8 cellular contexts compared by ENCODE assay signal in the genomic region with DNA sequence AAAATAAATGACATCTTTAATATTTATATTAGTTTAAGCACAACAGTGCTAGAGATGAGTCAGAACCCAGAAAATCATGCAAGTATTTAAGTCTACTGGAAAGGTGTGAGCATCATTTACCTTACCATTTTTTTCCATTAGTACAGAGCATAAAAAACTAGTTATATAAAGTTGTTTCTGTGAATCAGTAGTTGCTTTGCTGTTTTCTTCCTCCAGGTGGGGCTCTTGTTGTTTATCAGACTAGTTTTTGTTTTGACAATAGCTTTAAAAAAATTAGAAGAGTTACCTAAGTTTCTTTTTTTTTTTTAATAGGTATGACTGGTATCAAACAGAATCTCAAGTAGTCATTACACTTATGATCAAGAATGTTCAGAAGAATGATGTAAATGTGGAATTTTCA. TPM values are rescaled to one million over a fixed set of nuclear protein-coding genes. Genes with fewer than 3 reads are reported as not detected.
A peak's percentile ranks its signal among the peaks of the same experiment; 100 is the strongest.
DNase-seq lines count a peak whose midpoint lies in the region; TF ChIP-seq lines count a peak whose summit lies in the region.

No MANE protein-coding gene starts in this region.

- DNase-seq in MCF 10A (ENCODE audit: unreplicated experiment) (peak; percentile 30), breast epithelium (ENCODE audit: low spot score in 2 of 2) (no peak), NCI-H748 (lab: John Stamatoyannopoulos, UW; ENCODE audit: unreplicated experiment) (peak; percentile 29), esophagus squamous epithelium (lab: John Stamatoyannopoulos, UW) (no peak), superior temporal gyrus (ENCODE audit: extremely low spot score) (peak; percentile 57), NCI-H2081 treated with DMSO at 0.1 percent for 48 hours (lab: John Stamatoyannopoulos, UW) (no peak), head of caudate nucleus (no peak)
- no peak for DNase-seq in activated CD4-positive, CD25-positive, alpha-beta regulatory T cell treated with anti-CD3 and anti-CD28 coated beads, Interleukin-2, amount 50 U/mL, for 72 hours

- no TSS peak for BruUV-seq in MCF 10A (replicated peaks; lab: Mats Ljungman, UMichigan)

- H3K27ac Mint-ChIP-seq in MCF 10A (ENCODE audit: low read depth, unreplicated experiment): no peak overlapping the region

- H3K4me1 ChIP-seq in breast epithelium (no peaks in the 10 kb centered on the region), esophagus squamous epithelium (no peaks in the 10 kb centered on the region)

- H3K36me3 Mint-ChIP-seq in MCF 10A (ENCODE audit: insufficient read depth, unreplicated experiment): peaks cover 94% of the 10 kb centered on the region

- TF ChIP-seq CTCF in MCF 10A (IDR thresholded peaks at IDR 0.05; ENCODE audit: unreplicated experiment) (peak; percentile 42), breast epithelium (IDR thresholded peaks at IDR 0.05) (no peak), esophagus squamous epithelium (IDR thresholded peaks at IDR 0.05) (peak in 4 of 6 experiments; percentile 8 to 50 (median 26))

- CTCF ChIA-PET in MCF 10A (lab: Yijun Ruan, JAX): interaction anchor here (0.6 to 5.0 kb wide), 17 partner anchors 13 to 525 kb away, joined by 3 to 46 read pairs (median 4); partner anchors contain the start of gene SUGT1

- POLR2A ChIA-PET in MCF 10A (lab: Yijun Ruan, JAX): interaction anchor here (0.6 to 4.6 kb wide), 3 partner anchors 12 to 144 kb away, joined by 3 to 35 read pairs (median 5); partner anchors contain the start of gene SUGT1

- no peak overlapping the region for H3K4me3 Mint-ChIP-seq in MCF 10A (ENCODE audit: unreplicated experiment)

- H3K27ac ChIP-seq in breast epithelium: no peak overlapping the region
- no peak overlapping the region for H3K27ac ChIP-seq in esophagus squamous epithelium

- no peak overlapping the region for H3K4me3 ChIP-seq in breast epithelium
- H3K4me3 ChIP-seq in esophagus squamous epithelium: no peak overlapping the region

- TF ChIP-seq POLR2A in breast epithelium (IDR thresholded peaks at IDR 0.05) (no peak), esophagus squamous epithelium (IDR thresholded peaks at IDR 0.05) (no peak)

- intact Hi-C loops in MCF 10A (cut with micrococcal nuclease) (loop anchor here (1.0 to 2.0 kb wide), 2 partner anchors 144 to 523 kb away; no protein-coding TSS in a partner anchor), breast epithelium (cut with DNase I; ENCODE audit: low total_unique reads) (no loop called here), esophagus squamous epithelium (cut with DNase I) (no loop called here), head of caudate nucleus (cut with DNase I) (loop anchor here (10.0 kb wide), 1 partner anchor 139 kb away; no protein-coding TSS in a partner anchor)

- no peaks in the 10 kb centered on the region for H3K27me3 ChIP-seq in breast epithelium
- H3K27me3 ChIP-seq in esophagus squamous epithelium: no peaks in the 10 kb centered on the region

- H3K36me3 ChIP-seq in breast epithelium: no peaks in the 10 kb centered on the region
- peaks cover 0 to 94% (median 4%) of the 10 kb centered on the region in 3 donors for H3K36me3 ChIP-seq in esophagus squamous epithelium

- H3K4me1 Mint-ChIP-seq in MCF 10A (ENCODE audit: insufficient read depth, unreplicated experiment): peaks cover 6% of the 10 kb centered on the region

- H3K9me3 Mint-ChIP-seq in MCF 10A (ENCODE audit: unreplicated experiment): no peaks in the 10 kb centered on the region

- H3K9me3 ChIP-seq in breast epithelium (no peaks in the 10 kb centered on the region), esophagus squamous epithelium (no peaks in the 10 kb centered on the region)

- H3K27me3 Mint-ChIP-seq in MCF 10A (ENCODE audit: insufficient read depth, unreplicated experiment): no peaks in the 10 kb centered on the region

RNA-seq across cellular contexts. Expression of gene SUGT1, which starts 12.7 kb away (rescaled TPM):
- total RNA-seq in MCF 10A (2022) (49.0 and 58.4 TPM in 2 replicates), breast epithelium (10 to 100 TPM; 24.6 to 40.8 (median 29.1) TPM), esophagus squamous epithelium (10 to 100 TPM; 22.1 to 35.8 (median 30.7) TPM)

RNA-seq across cellular contexts. Expression of gene HNRNPA1L2, which starts 23.1 kb away (rescaled TPM):
- total RNA-seq in MCF 10A (2022) (10.1 and 11.5 TPM in 2 replicates), breast epithelium (1 to 10 TPM; 2.4 to 5.7 (median 4.9) TPM), esophagus squamous epithelium (1 to 10 TPM; 1.9 to 6.9 (median 2.3) TPM)

Comparison
In these comparisons a context has a peak if more than half of its experiments do, and no peak if none do; other contexts are left out.
1. DNase-seq: peak in MCF 10A (single experiment), NCI-H748 (single experiment) and superior temporal gyrus (single experiment); none in breast epithelium (0 of 2), esophagus squamous epithelium (single experiment), NCI-H2081 treated with DMSO at 0.1 percent for 48 hours (single experiment), head of caudate nucleus (0 of 42) and activated CD4-positive, CD25-positive, alpha-beta regulatory T cell treated with anti-CD3 and anti-CD28 coated beads, Interleukin-2, amount 50 U/mL, for 72 hours (single experiment).
2. CTCF ChIP-seq: peak in MCF 10A (single experiment) and esophagus squamous epithelium (4 of 6); none in breast epithelium (0 of 3).
3. intact Hi-C loops: an anchor here in MCF 10A (1.0 to 2.0 kb wide) and head of caudate nucleus (10.0 kb wide); none called in breast epithelium and esophagus squamous epithelium.